29 cellular contexts compared by ENCODE assay signal in the genomic region with DNA sequence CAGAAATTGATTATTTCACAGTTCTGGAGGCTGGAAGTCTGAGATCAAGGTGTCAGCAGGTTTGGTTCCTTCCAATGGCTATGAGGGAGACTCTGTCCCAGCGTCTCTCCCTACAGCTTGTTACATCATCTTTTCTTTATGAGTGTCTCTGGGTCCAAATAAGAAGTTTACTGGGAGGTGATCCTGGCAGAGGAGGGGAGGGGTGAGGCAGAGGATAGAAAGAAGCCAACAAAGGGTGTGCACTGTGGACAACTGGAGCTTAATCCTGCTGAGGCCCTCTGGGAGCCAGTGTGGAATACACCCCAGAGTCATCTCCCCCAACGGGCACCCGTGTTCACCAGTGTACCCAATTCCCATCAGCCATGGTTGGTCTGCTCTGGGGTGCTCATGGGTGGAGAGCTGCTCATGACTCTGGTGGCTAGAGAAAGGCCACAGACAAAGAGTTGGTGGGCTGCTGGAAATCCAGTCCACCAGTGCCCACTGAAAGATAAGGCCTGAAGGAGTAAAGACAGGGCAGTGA. TPM values are rescaled to one million over a fixed set of nuclear protein-coding genes. Genes with fewer than 3 reads are reported as not detected.
DNase-seq lines count a peak whose midpoint lies in the region; ATAC-seq and TF ChIP-seq lines count a peak whose summit lies in the region.
"Had no signal": no experiment of that assay in that cellular context is flagged by ENCODE, and none has a peak within 500 bp of the region (broad histone marks: within the 10 kb centered on the region; RNA-seq: fewer than 3 reads in every experiment).

No MANE protein-coding gene starts in this region.

- H2BK120ac ChIP-seq in neuronal stem cell (ENCODE audit: low read depth, low read length), result no peak overlapping the region

- no peaks in the 10 kb centered on the region for H3K9me3 Mint-ChIP-seq in dendritic cell treated with granulocyte-macrophage colony-stimulating factor and Interleukin-4, amounts not matched to agents 40 ng/mL and 50 ng/mL, for 4 days

- no peak overlapping the region for H2BK15ac ChIP-seq in neuronal stem cell (ENCODE audit: low read length)

- no peak for TF ChIP-seq RAD21 in SK-N-SH (IDR thresholded peaks at IDR 0.05; ENCODE audit: low read length)

- H3K9me3 ChIP-seq in SK-N-SH (0 out of 2 replicates have a peak, but pooled peaks cover 5% of the 10 kb centered on the region), MG63 (peaks cover 5% of the 10 kb centered on the region), neuronal stem cell (replicated peaks in 1 of 2; ENCODE audit: control insufficient read depth in 2 of 2, insufficient read depth in 1 of 2, low read depth in 1 of 2, low read length in 2 of 2) (peaks cover 0 to 6% of the 10 kb centered on the region in 2 donors)
- H3K9me3 ChIP-seq: gastrocnemius medialis had no signal

- H3K36me3 ChIP-seq in SK-N-SH (replicated peaks in 1 of 2; ENCODE audit: control insufficient read depth in 1 of 2, insufficient read depth in 2 of 2, low read length in 1 of 2) (no peaks in the 10 kb centered on the region), MG63 (no peaks in the 10 kb centered on the region; the same call in 1 of the 2 replicates), neuronal stem cell (replicated peaks in 1 of 2; ENCODE audit: control insufficient read depth in 2 of 2, insufficient read depth in 2 of 2, low read length in 2 of 2) (no peaks in the 10 kb centered on the region)
- H3K36me3 ChIP-seq: gastrocnemius medialis had no signal

- H3K27ac ChIP-seq in SK-N-SH (ENCODE audit: low read depth in 2 of 2, low read length in 1 of 2) (peak overlapping the region; percentile 35 to 96; a peak in 3 of 4 replicates), neuronal stem cell (replicated peaks; ENCODE audit: low read length) (no peak overlapping the region)
- H3K27ac ChIP-seq: 22Rv1, gastrocnemius medialis had no signal

- H3K18ac ChIP-seq in neuronal stem cell (ENCODE audit: low read length), result no peak overlapping the region

- H3K4me2 ChIP-seq in SK-N-SH (0 out of 2 replicates have a peak overlapping the region, but pooled peaks have one; percentile 25), neuronal stem cell (ENCODE audit: insufficient read depth, low read length, poor library complexity, severe bottlenecking) (no peak overlapping the region)

- peaks cover 4 to 52% of the 10 kb centered on the region in 2 experiments for H3K4me1 ChIP-seq in SK-N-SH (ENCODE audit: control insufficient read depth in 1 of 2, insufficient read depth in 2 of 2, low read depth in 1 of 2, low read length in 1 of 2)
- H3K4me1 ChIP-seq in neuronal stem cell (ENCODE audit: control insufficient read depth in 2 of 2, insufficient read depth in 1 of 2, low read depth in 1 of 2, low read length in 2 of 2), result peaks cover 8 to 17% of the 10 kb centered on the region in 2 donors

- H3K4me3 Mint-ChIP-seq in dendritic cell treated with granulocyte-macrophage colony-stimulating factor and Interleukin-4, amounts not matched to agents 40 ng/mL and 50 ng/mL, for 4 days, result no peak overlapping the region
- H3K4me3 Mint-ChIP-seq: activated naive CD4-positive, alpha-beta T cell treated with anti-CD3 and anti-CD28 coated beads for 36 hours had no signal

- H3K4me3 ChIP-seq in SK-N-SH (ENCODE audit: low read depth in 2 of 2, low read length in 1 of 2) (no peak overlapping the region), MG63 (no peak overlapping the region), neuronal stem cell (ENCODE audit: low read length in 2 of 2) (no peak overlapping the region)
- H3K4me3 ChIP-seq: gastrocnemius medialis, mucosa of descending colon had no signal

- no peak for DNase-seq in SK-N-SH
- DNase-seq in MG63, result peak; percentile 51
- no peak for DNase-seq in neuronal stem cell (ENCODE audit: low spot score)
- no peak for DNase-seq in NCI-H524 (lab: John Stamatoyannopoulos, UW)
- DNase-seq in effector CD4-positive, alpha-beta T cell, result no peak
- DNase-seq: activated CD4-positive, alpha-beta T cell treated with anti-CD3 and anti-CD28 coated beads, Interleukin-2, amount 50 U/mL, for 48 hours; activated naive CD4-positive, alpha-beta T cell treated with anti-CD3 and anti-CD28 coated beads for 36 hours; AML-193; aorta; Caco-2; central memory CD4-positive, alpha-beta T cell; erythroblast; gastrocnemius medialis; hypothalamus; islet precursor cell; mucosa of descending colon; NCI-H1105 treated with DMSO at 0.1 percent for 48 hours; NCI-H2081 treated with DMSO at 0.1 percent for 48 hours; nucleus accumbens; retina; SHP77 treated with DMSO at 0.1 percent for 48 hours; stimulated activated CD4-positive, alpha-beta T cell treated with anti-CD3 and anti-CD28 coated beads, Interleukin-4, amount 100 ng/mL, for 4 hours; T-helper 1 cell; trophoblast cell had no signal

- no peak overlapping the region for H4K91ac ChIP-seq in neuronal stem cell (ENCODE audit: low read depth, low read length, poor library complexity)

- TF ChIP-seq CTCF in SK-N-SH (IDR thresholded peaks at IDR 0.05), result no peak

- H3K79me1 ChIP-seq in neuronal stem cell (ENCODE audit: low read depth, low read length), result no peaks in the 10 kb centered on the region

- 100% methylated on average over 3 of the region's 3 CpGs for WGBS in SK-N-SH (ENCODE audit: low lambda C conversion rate)
- no CpG with 5 or more reads among the region's 3 CpGs for WGBS in neuronal stem cell (ENCODE audit: extremely low coverage in 2 of 2, insufficient read length in 2 of 2, insufficient replicate concordance in 1 of 2), 2 donors

- no peak overlapping the region for H4K8ac ChIP-seq in neuronal stem cell (ENCODE audit: low read depth, low read length)

- H3K4ac ChIP-seq in neuronal stem cell (ENCODE audit: low read length), result no peak overlapping the region

- CTCF ChIA-PET in SK-N-SH (lab: Yijun Ruan, JAX), result interaction anchor here (1.1 kb wide), 1 partner anchor 34 kb away, joined by 3 read pairs; no protein-coding TSS in a partner anchor

- no peaks in the 10 kb centered on the region for H3K36me3 Mint-ChIP-seq in dendritic cell treated with granulocyte-macrophage colony-stimulating factor and Interleukin-4, amounts not matched to agents 40 ng/mL and 50 ng/mL, for 4 days (ENCODE audit: low read depth)

- no peak overlapping the region for H3K14ac ChIP-seq in neuronal stem cell (ENCODE audit: low read length)

- intact Hi-C loops in dendritic cell treated with granulocyte-macrophage colony-stimulating factor and Interleukin-4, amounts not matched to agents 40 ng/mL and 50 ng/mL, for 4 days (cut with micrococcal nuclease), result loop anchor here (2.0 to 5.0 kb wide), 3 partner anchors 13 to 153 kb away; no protein-coding TSS in a partner anchor

- no peak overlapping the region for H2BK5ac ChIP-seq in neuronal stem cell (ENCODE audit: low read length)

- H3K4me1 Mint-ChIP-seq in dendritic cell treated with granulocyte-macrophage colony-stimulating factor and Interleukin-4, amounts not matched to agents 40 ng/mL and 50 ng/mL, for 4 days (ENCODE audit: low read depth), result peaks cover 66% of the 10 kb centered on the region

- no peaks in the 10 kb centered on the region for H4K20me1 ChIP-seq in SK-N-SH (ENCODE audit: insufficient read depth)

- H2BK12ac ChIP-seq in neuronal stem cell (ENCODE audit: low read length), result no peak overlapping the region

- no peaks in the 10 kb centered on the region for H3K9me2 ChIP-seq in SK-N-SH

- no peaks in the 10 kb centered on the region for H3K79me2 ChIP-seq in SK-N-SH (ENCODE audit: insufficient read depth)

- peak overlapping the region; percentile 72 for H3K27ac Mint-ChIP-seq in dendritic cell treated with granulocyte-macrophage colony-stimulating factor and Interleukin-4, amounts not matched to agents 40 ng/mL and 50 ng/mL, for 4 days
- H3K27ac Mint-ChIP-seq: activated naive CD4-positive, alpha-beta T cell treated with anti-CD3 and anti-CD28 coated beads for 36 hours had no signal

- POLR2A ChIA-PET in SK-N-SH (lab: Yijun Ruan, JAX), result no interaction called here

- TF ChIP-seq EP300 in SK-N-SH (IDR thresholded peaks at IDR 0.05; ENCODE audit: borderline replicate concordance in 1 of 2, low read depth in 1 of 2, low read length in 1 of 2), result no peak

- H3K27me3 ChIP-seq in SK-N-SH (ENCODE audit: insufficient read depth) (no peaks in the 10 kb centered on the region), MG63 (no peaks in the 10 kb centered on the region), neuronal stem cell (ENCODE audit: control insufficient read depth in 3 of 3, insufficient read depth in 3 of 3, low read depth in 1 of 3, low read length in 3 of 3) (no peaks in the 10 kb centered on the region)
- H3K27me3 ChIP-seq: gastrocnemius medialis had no signal

- no peak overlapping the region; the same call in 1 of the 2 replicates for H2AFZ ChIP-seq in SK-N-SH (ENCODE audit: low read depth)
- H2AFZ ChIP-seq in neuronal stem cell (ENCODE audit: low read length), result peak overlapping the region; percentile 48

- no peaks in the 10 kb centered on the region for H3K27me3 Mint-ChIP-seq in dendritic cell treated with granulocyte-macrophage colony-stimulating factor and Interleukin-4, amounts not matched to agents 40 ng/mL and 50 ng/mL, for 4 days

- H3K9ac ChIP-seq in SK-N-SH (peak overlapping the region; percentile 65; the same call in 1 of the 2 replicates), neuronal stem cell (ENCODE audit: low read depth, low read length, poor library complexity) (no peak overlapping the region)

- no peak overlapping the region for H2AK5ac ChIP-seq in neuronal stem cell (ENCODE audit: low read depth, low read length)

- peaks cover 48% of the 10 kb centered on the region for H3F3A ChIP-seq in SK-N-SH (replicated peaks; ENCODE audit: insufficient read depth)

- ATAC-seq in SK-N-SH treated with all-trans-retinoic acid at 6 μM for 48 hours, result no peak
- ATAC-seq in HG03378 (IDR thresholded peaks at IDR 0.05; ENCODE audit: unreplicated experiment), result no peak
- ATAC-seq: gastrocnemius medialis, mucosa of descending colon had no signal

- no peak overlapping the region for H3K23ac ChIP-seq in neuronal stem cell (ENCODE audit: low read depth, low read length, poor library complexity)

TF ChIP-seq in SK-N-SH, 30 proteins besides CTCF, POLR2A, EP300 and RAD21 (continues in another document):
- TF ChIP-seq SMC3 (IDR thresholded peaks at IDR 0.05; ENCODE audit: low read depth, low read length) (no peak), RFX5 (IDR thresholded peaks at IDR 0.05; ENCODE audit: low read length) (no peak), GATA2 (CRISPR knock-in tag; IDR thresholded peaks at IDR 0.05) (no peak)

RNA-seq across cellular contexts. Expression of gene CTLA4, which starts 57.5 kb away (rescaled TPM):
- 0.03 TPM in 1 of 2 replicates, not detected in the other for polyA plus RNA-seq in SK-N-SH (2012; rRNA removed)
- 0.01 TPM in 1 of 2 replicates, not detected in the other for polyA plus RNA-seq in SK-N-SH (2012; cell fraction: cytosol; rRNA removed)
- polyA plus RNA-seq in SK-N-SH (2012; cell fraction: nucleus; rRNA removed), result 0.26 and 0.97 TPM in 2 replicates
- total RNA-seq in MG63 (2014; rRNA removed; shearing (Covaris generic); ENCODE audit: low replicate concordance), result not detected in 2 replicates
- polyA plus RNA-seq in neuronal stem cell (2013, experiment 1 of 2), result not detected
- polyA plus RNA-seq in neuronal stem cell (2013, experiment 2 of 2), result not detected
- total RNA-seq: gastrocnemius medialis had no signal
- polyA plus RNA-seq: aorta, liver had no signal
